In genomic region chr19:33161201-33161600, GRCh38 we compare ENCODE assay signal across 22 cellular contexts. TPM values are rescaled to one million over a fixed set of nuclear protein-coding genes. Genes with fewer than 3 reads are reported as not detected.
DNase-seq lines count a peak whose midpoint lies in the region; ATAC-seq and TF ChIP-seq lines count a peak whose summit lies in the region.
"Had no signal": no experiment of that assay in that cellular context is flagged by ENCODE, and none has a peak within 500 bp of the region (broad histone marks: within the 10 kb centered on the region; RNA-seq: fewer than 3 reads in every experiment).

No MANE protein-coding gene starts in this region.

- H3K4me2 ChIP-seq in neuronal stem cell (ENCODE audit: insufficient read depth, low read length, poor library complexity, severe bottlenecking) = no peak overlapping the region
- H3K4me2 ChIP-seq: A549 had no signal

- no peak for TF ChIP-seq CTCF in natural killer cell (IDR thresholded peaks at IDR 0.05)

- H3K27ac ChIP-seq in CD8-positive, alpha-beta memory T cell (ENCODE audit: low read depth, low read length) = no peak overlapping the region
- no peak overlapping the region for H3K27ac ChIP-seq in neuronal stem cell (replicated peaks; ENCODE audit: low read length)
- H3K27ac ChIP-seq: A549, ascending aorta, RWPE1, SK-N-MC, tibial nerve had no signal

- H3K36me3 ChIP-seq in CD8-positive, alpha-beta memory T cell (ENCODE audit: insufficient read depth, low read length) = no peaks in the 10 kb centered on the region
- no peaks in the 10 kb centered on the region for H3K36me3 ChIP-seq in neuronal stem cell (replicated peaks in 1 of 2; ENCODE audit: control insufficient read depth in 2 of 2, insufficient read depth in 2 of 2, low read length in 2 of 2)
- H3K36me3 ChIP-seq: ascending aorta, heart left ventricle, tibial nerve had no signal

- H3K18ac ChIP-seq in neuronal stem cell (ENCODE audit: low read length) = no peak overlapping the region

- no peaks in the 10 kb centered on the region for H3K9me3 ChIP-seq in CD8-positive, alpha-beta memory T cell (ENCODE audit: low read length)
- peaks cover 0 to 11% of the 10 kb centered on the region in 2 donors for H3K9me3 ChIP-seq in neuronal stem cell (replicated peaks in 1 of 2; ENCODE audit: control insufficient read depth in 2 of 2, insufficient read depth in 1 of 2, low read depth in 1 of 2, low read length in 2 of 2)
- H3K9me3 ChIP-seq: A549, ascending aorta, heart left ventricle, tibial nerve had no signal

- H3K9me3 Mint-ChIP-seq in activated CD4-positive, alpha-beta T cell treated with anti-CD3 and anti-CD28 coated beads, Interleukin-2, amount 10 ng/mL, durations not matched to agents 24 days and 14 days = no peaks in the 10 kb centered on the region
- no peaks in the 10 kb centered on the region for H3K9me3 Mint-ChIP-seq in CD8-positive, alpha-beta memory T cell
- H3K9me3 Mint-ChIP-seq in activated CD4-positive, alpha-beta memory T cell treated with anti-CD3 and anti-CD28 coated beads, Interleukin-2, amount 10 ng/mL, durations not matched to agents 7 days and 5 days = no peaks in the 10 kb centered on the region
- H3K9me3 Mint-ChIP-seq in natural killer cell = no peaks in the 10 kb centered on the region
- H3K9me3 Mint-ChIP-seq: memory B cell had no signal

- ATAC-seq in natural killer cell = no peak

- WGBS in neuronal stem cell (ENCODE audit: extremely low coverage in 2 of 2, insufficient read length in 2 of 2, insufficient replicate concordance in 1 of 2), 2 donors = no CpG with 5 or more reads among the region's 4 CpGs

- H3K27me3 Mint-ChIP-seq in activated CD4-positive, alpha-beta T cell treated with anti-CD3 and anti-CD28 coated beads, Interleukin-2, amount 10 ng/mL, durations not matched to agents 24 days and 14 days = no peaks in the 10 kb centered on the region
- H3K27me3 Mint-ChIP-seq in CD8-positive, alpha-beta memory T cell = no peaks in the 10 kb centered on the region
- no peaks in the 10 kb centered on the region for H3K27me3 Mint-ChIP-seq in activated CD4-positive, alpha-beta memory T cell treated with anti-CD3 and anti-CD28 coated beads, Interleukin-2, amount 10 ng/mL, durations not matched to agents 7 days and 5 days
- H3K27me3 Mint-ChIP-seq in natural killer cell (ENCODE audit: low read depth in 2 of 2) = no peaks in the 10 kb centered on the region
- H3K27me3 Mint-ChIP-seq: memory B cell had no signal

- H3K14ac ChIP-seq in neuronal stem cell (ENCODE audit: low read length) = no peak overlapping the region

- POLR2A ChIA-PET in CD8-positive, alpha-beta memory T cell (lab: Charles Lee) = interaction anchor here (0.6 to 4.5 kb wide), 4 partner anchors 9 to 581 kb away, joined by 3 to 62 read pairs (median 4); partner anchors contain the start of gene CEBPG
- POLR2A ChIA-PET in activated CD4-positive, alpha-beta memory T cell treated with anti-CD3 and anti-CD28 coated beads, Interleukin-2, amount 10 ng/mL, durations not matched to agents 7 days and 5 days (lab: Charles Lee) = interaction anchor here (0.9 to 6.8 kb wide), 3 partner anchors 15 to 212 kb away, joined by 3 to 119 read pairs (median 4); partner anchors contain the start of gene CEBPG

- H3K9ac ChIP-seq in neuronal stem cell (ENCODE audit: low read depth, low read length, poor library complexity) = no peak overlapping the region

- H2BK120ac ChIP-seq in neuronal stem cell (ENCODE audit: low read depth, low read length) = no peak overlapping the region

- no peak overlapping the region for H3K23ac ChIP-seq in neuronal stem cell (ENCODE audit: low read depth, low read length, poor library complexity)

- H2BK5ac ChIP-seq in neuronal stem cell (ENCODE audit: low read length) = no peak overlapping the region

- intact Hi-C loops in activated CD4-positive, alpha-beta T cell treated with anti-CD3 and anti-CD28 coated beads, Interleukin-2, amount 10 ng/mL, durations not matched to agents 24 days and 14 days (cut with micrococcal nuclease) = no loop called here
- intact Hi-C loops in natural killer cell (cut with micrococcal nuclease) = no loop called here

- peaks cover 4% of the 10 kb centered on the region for H3K36me3 Mint-ChIP-seq in activated CD4-positive, alpha-beta T cell treated with anti-CD3 and anti-CD28 coated beads, Interleukin-2, amount 10 ng/mL, durations not matched to agents 24 days and 14 days (ENCODE audit: low read depth)
- peaks cover 0 to 3% (median 0%) of the 10 kb centered on the region in 3 donors for H3K36me3 Mint-ChIP-seq in CD8-positive, alpha-beta memory T cell
- H3K36me3 Mint-ChIP-seq in activated CD4-positive, alpha-beta memory T cell treated with anti-CD3 and anti-CD28 coated beads, Interleukin-2, amount 10 ng/mL, durations not matched to agents 7 days and 5 days (ENCODE audit: low read depth) = no peaks in the 10 kb centered on the region
- H3K36me3 Mint-ChIP-seq in natural killer cell = no peaks in the 10 kb centered on the region

- H3K27ac Mint-ChIP-seq in activated CD4-positive, alpha-beta T cell treated with anti-CD3 and anti-CD28 coated beads, Interleukin-2, amount 10 ng/mL, durations not matched to agents 24 days and 14 days = peak overlapping the region; percentile 95
- peak overlapping the region; percentile 66 to 98 (median 88) for H3K27ac Mint-ChIP-seq in CD8-positive, alpha-beta memory T cell
- H3K27ac Mint-ChIP-seq in activated CD4-positive, alpha-beta memory T cell treated with anti-CD3 and anti-CD28 coated beads, Interleukin-2, amount 10 ng/mL, durations not matched to agents 7 days and 5 days = peak overlapping the region; percentile 83
- H3K27ac Mint-ChIP-seq in natural killer cell = peak overlapping the region; percentile 84 to 86

- no peak overlapping the region for H4K8ac ChIP-seq in neuronal stem cell (ENCODE audit: low read depth, low read length)

- H3K79me1 ChIP-seq in neuronal stem cell (ENCODE audit: low read depth, low read length) = no peaks in the 10 kb centered on the region

- no peaks in the 10 kb centered on the region for H3K27me3 ChIP-seq in CD8-positive, alpha-beta memory T cell (ENCODE audit: insufficient read depth, low read length, poor library complexity, severe bottlenecking)
- H3K27me3 ChIP-seq in neuronal stem cell (ENCODE audit: control insufficient read depth in 3 of 3, insufficient read depth in 3 of 3, low read depth in 1 of 3, low read length in 3 of 3) = no peaks in the 10 kb centered on the region
- H3K27me3 ChIP-seq: ascending aorta, heart left ventricle, tibial nerve had no signal

- H3K4ac ChIP-seq in neuronal stem cell (ENCODE audit: low read length) = no peak overlapping the region

- no peak for DNase-seq in activated CD4-positive, alpha-beta T cell treated with anti-CD3 and anti-CD28 coated beads, Interleukin-2, amount 10 ng/mL, durations not matched to agents 24 days and 14 days
- no peak for DNase-seq in activated CD4-positive, alpha-beta T cell treated with anti-CD3 and anti-CD28 coated beads for 4 hours
- DNase-seq in CD8-positive, alpha-beta memory T cell = no peak
- DNase-seq in activated CD4-positive, alpha-beta memory T cell treated with anti-CD3 and anti-CD28 coated beads, Interleukin-2, amount 10 ng/mL, durations not matched to agents 7 days and 5 days = no peak
- no peak for DNase-seq in natural killer cell
- no peak for DNase-seq in stimulated activated CD4-positive, alpha-beta T cell treated with anti-CD3 and anti-CD28 coated beads, Interleukin-2, amount 100 ng/mL, for 48 hours
- DNase-seq in NCI-H2196 (lab: John Stamatoyannopoulos, UW; ENCODE audit: unreplicated experiment) = no peak
- DNase-seq in neuronal stem cell (ENCODE audit: low spot score) = no peak
- DNase-seq: caudate nucleus, heart left ventricle, left cardiac atrium, NCI-H526 treated with DMSO at 0.1 percent for 48 hours, retina had no signal

- no peak overlapping the region for H2BK15ac ChIP-seq in neuronal stem cell (ENCODE audit: low read length)

- H3K4me1 ChIP-seq in CD8-positive, alpha-beta memory T cell (ENCODE audit: insufficient read depth, low read length) = peaks cover 31% of the 10 kb centered on the region
- H3K4me1 ChIP-seq in neuronal stem cell (ENCODE audit: control insufficient read depth in 2 of 2, insufficient read depth in 1 of 2, low read depth in 1 of 2, low read length in 2 of 2) = no peaks in the 10 kb centered on the region
- H3K4me1 ChIP-seq: ascending aorta, tibial nerve had no signal

- H3K4me1 Mint-ChIP-seq in activated CD4-positive, alpha-beta T cell treated with anti-CD3 and anti-CD28 coated beads, Interleukin-2, amount 10 ng/mL, durations not matched to agents 24 days and 14 days = peaks cover 32% of the 10 kb centered on the region
- H3K4me1 Mint-ChIP-seq in CD8-positive, alpha-beta memory T cell = peaks cover 30 to 43% (median 40%) of the 10 kb centered on the region in 3 donors
- H3K4me1 Mint-ChIP-seq in activated CD4-positive, alpha-beta memory T cell treated with anti-CD3 and anti-CD28 coated beads, Interleukin-2, amount 10 ng/mL, durations not matched to agents 7 days and 5 days = peaks cover 39% of the 10 kb centered on the region
- peaks cover 35 to 49% of the 10 kb centered on the region in 2 donors for H3K4me1 Mint-ChIP-seq in natural killer cell

- H2BK12ac ChIP-seq in neuronal stem cell (ENCODE audit: low read length) = no peak overlapping the region

- H3K4me3 Mint-ChIP-seq in activated CD4-positive, alpha-beta T cell treated with anti-CD3 and anti-CD28 coated beads, Interleukin-2, amount 10 ng/mL, durations not matched to agents 24 days and 14 days = peak overlapping the region; percentile 68
- peak overlapping the region in 3 of 7 donors; percentile 23 to 60 (median 29) for H3K4me3 Mint-ChIP-seq in CD8-positive, alpha-beta memory T cell
- no peak overlapping the region for H3K4me3 Mint-ChIP-seq in activated CD4-positive, alpha-beta memory T cell treated with anti-CD3 and anti-CD28 coated beads, Interleukin-2, amount 10 ng/mL, durations not matched to agents 7 days and 5 days
- no peak overlapping the region for H3K4me3 Mint-ChIP-seq in natural killer cell
- H3K4me3 Mint-ChIP-seq: memory B cell had no signal

- H2AFZ ChIP-seq in neuronal stem cell (ENCODE audit: low read length) = no peak overlapping the region

- H3K4me3 ChIP-seq in CD8-positive, alpha-beta memory T cell (ENCODE audit: low read length) = no peak overlapping the region
- H3K4me3 ChIP-seq in neuronal stem cell (ENCODE audit: low read length in 2 of 2) = no peak overlapping the region
- H3K4me3 ChIP-seq: A549, ascending aorta, heart left ventricle, SK-N-MC, tibial nerve had no signal

- no peak overlapping the region for H2AK5ac ChIP-seq in neuronal stem cell (ENCODE audit: low read depth, low read length)

- no peak overlapping the region for H4K91ac ChIP-seq in neuronal stem cell (ENCODE audit: low read depth, low read length, poor library complexity)

- CTCF ChIA-PET in CD8-positive, alpha-beta memory T cell (lab: Charles Lee) = interaction anchor here (1.2 to 9.5 kb wide), 5 partner anchors 15 to 249 kb away, joined by 3 to 80 read pairs (median 6); no protein-coding TSS in a partner anchor
- CTCF ChIA-PET in activated CD4-positive, alpha-beta memory T cell treated with anti-CD3 and anti-CD28 coated beads, Interleukin-2, amount 10 ng/mL, durations not matched to agents 7 days and 5 days (lab: Charles Lee) = interaction anchor here (1.0 to 9.3 kb wide), 5 partner anchors 16 to 617 kb away, joined by 3 to 72 read pairs (median 12); no protein-coding TSS in a partner anchor

RNA-seq across cellular contexts. Expression of gene WDR88, which starts 29.3 kb away (rescaled TPM):
- not detected in 2 replicates for total RNA-seq in activated CD4-positive, alpha-beta T cell treated with anti-CD3 and anti-CD28 coated beads, Interleukin-2, amount 10 ng/mL, durations not matched to agents 24 days and 14 days
- not detected for total RNA-seq in CD8-positive, alpha-beta memory T cell
- 0.25 TPM for polyA plus RNA-seq in CD8-positive, alpha-beta memory T cell
- not detected for total RNA-seq in activated CD4-positive, alpha-beta memory T cell treated with anti-CD3 and anti-CD28 coated beads, Interleukin-2, amount 10 ng/mL, durations not matched to agents 7 days and 5 days
- not detected for total RNA-seq in natural killer cell
- polyA plus RNA-seq in neuronal stem cell (2013, experiment 1 of 2) = not detected
- not detected for polyA plus RNA-seq in neuronal stem cell (2013, experiment 2 of 2)
- total RNA-seq: ascending aorta, dermis microvascular lymphatic vessel endothelial cell, left cardiac atrium, osteoblast, tibial nerve had no signal
- polyA plus RNA-seq: BJ, heart left ventricle had no signal

RNA-seq across cellular contexts. Expression of gene LRP3, which starts 32.9 kb away (rescaled TPM):
- 0.23 and 0.43 TPM in 2 replicates for total RNA-seq in activated CD4-positive, alpha-beta T cell treated with anti-CD3 and anti-CD28 coated beads, Interleukin-2, amount 10 ng/mL, durations not matched to agents 24 days and 14 days
- under 1 TPM in 1 of 2 experiments, not detected in 1; 0.24 TPM for total RNA-seq in CD8-positive, alpha-beta memory T cell
- polyA plus RNA-seq in CD8-positive, alpha-beta memory T cell = not detected
- not detected for total RNA-seq in activated CD4-positive, alpha-beta memory T cell treated with anti-CD3 and anti-CD28 coated beads, Interleukin-2, amount 10 ng/mL, durations not matched to agents 7 days and 5 days
- total RNA-seq in natural killer cell = under 1 TPM in 2 of 3 donors, not detected in 1; 0.33 to 0.38 TPM
- 42.5 TPM for polyA plus RNA-seq in neuronal stem cell (2013, experiment 1 of 2)
- 38.5 TPM for polyA plus RNA-seq in neuronal stem cell (2013, experiment 2 of 2)
